In the genomic region with DNA sequence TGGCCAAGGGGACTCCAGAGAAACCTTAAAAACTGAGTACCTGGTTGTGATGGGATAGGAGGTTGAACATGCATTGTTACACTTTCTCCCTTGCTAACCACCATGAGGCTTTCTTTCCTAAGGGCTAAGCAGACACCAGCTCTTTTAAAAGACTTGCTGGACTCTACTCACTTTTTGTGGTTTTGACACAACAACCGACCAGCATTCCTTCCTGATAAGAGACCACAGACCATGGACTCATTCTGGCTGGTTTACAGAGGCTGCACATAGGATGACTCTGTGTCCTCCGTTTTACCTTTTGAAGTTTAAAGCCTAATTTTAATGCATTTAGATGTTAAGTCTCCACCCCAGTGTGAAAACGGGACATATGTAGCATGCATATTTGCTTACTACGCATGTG, we compare ENCODE assay signal across 29 cellular contexts.
DNase-seq lines count a peak whose midpoint lies in the region; ATAC-seq and TF ChIP-seq lines count a peak whose summit lies in the region.
"Had no signal": no experiment of that assay in that cellular context is flagged by ENCODE, and none has a peak within 500 bp of the region (broad histone marks: within the 10 kb centered on the region; RNA-seq: fewer than 3 reads in every experiment).

No MANE protein-coding gene starts in this region.

- no peak overlapping the region for H3K9ac ChIP-seq in GM23248
- H3K9ac ChIP-seq: BLaER1 treated with 17β-estradiol and CSF1 and Interleukin-3, amounts not matched to agents 10 nM and 100 nM had no signal

- no peaks in the 10 kb centered on the region for H3K36me3 ChIP-seq in tibial artery
- H3K36me3 ChIP-seq in GM23248 (ENCODE audit: low read depth), result no peaks in the 10 kb centered on the region
- H3K36me3 ChIP-seq: BLaER1 treated with 17β-estradiol and CSF1 and Interleukin-3, amounts not matched to agents 10 nM and 100 nM had no signal

- no peaks in the 10 kb centered on the region for H3K9me2 ChIP-seq in GM23248 (ENCODE audit: insufficient read depth)

- in situ Hi-C loops in astrocyte of the cerebellum (cut with HindIII; ENCODE audit: low sequenced_read_pairs), result no loop called here
- in situ Hi-C loops in GM23248 (cut with MboI), result no loop called here

- no peak overlapping the region for H2AFZ ChIP-seq in GM23248

- DNase-seq in EL (peak; percentile 19), NCI-H226 (peak; percentile 89), astrocyte of the cerebellum (ENCODE audit: low read depth) (peak; percentile 71), kidney glomerular epithelial cell (lab: John Stamatoyannopoulos, UW) (peak; percentile 46), tibial artery (no peak), GM23248 (no peak)
- DNase-seq in activated naive CD4-positive, alpha-beta T cell (lab: John Stamatoyannopoulos, UW), result no peak
- DNase-seq: activated CD4-positive, alpha-beta T cell treated with anti-CD3 and anti-CD28 coated beads for 1 hour; activated CD8-positive, alpha-beta T cell treated with anti-CD3 and anti-CD28 coated beads for 36 hours; anterior cingulate cortex; erythroblast; foreskin fibroblast; GOT3; HFFc6; kidney; naive thymus-derived CD8-positive, alpha-beta T cell; NCI-H1417; NCI-H2029; NCI-H526; nucleus accumbens; Right ventricle myocardium superior; stimulated activated CD4-positive, alpha-beta T cell treated with anti-CD3 and anti-CD28 coated beads, Interleukin-15, amount 100 ng/mL, for 24 hours; substantia nigra; T-helper 2 cell had no signal

- H3K4me3 ChIP-seq in astrocyte of the cerebellum (ENCODE audit: low read depth, low read length) (no peak overlapping the region), tibial artery (no peak overlapping the region), GM23248 (no peak overlapping the region)
- H3K4me3 ChIP-seq: BLaER1 treated with 17β-estradiol and CSF1 and Interleukin-3, amounts not matched to agents 10 nM and 100 nM had no signal

- no peaks in the 10 kb centered on the region for H3K79me2 ChIP-seq in GM23248 (ENCODE audit: insufficient read depth)

- no peak for ATAC-seq in GM19395 (IDR thresholded peaks at IDR 0.05; ENCODE audit: unreplicated experiment)
- ATAC-seq: activated CD8-positive, alpha-beta T cell treated with anti-CD3 and anti-CD28 coated beads for 36 hours; activated naive CD4-positive, alpha-beta T cell treated with anti-CD3 and anti-CD28 coated beads, Interleukin-2, amount 50 U/mL, for 72 hours; naive thymus-derived CD8-positive, alpha-beta T cell; SK-N-SH treated with all-trans-retinoic acid at 6 μM for 48 hours; stimulated activated memory B cell treated with anti-CD40 and anti-IgM and Interleukin-4, amounts not matched to agents 10 μg/mL and 1 μg/mL and 100 μg/mL, for 72 hours had no signal

- no peak overlapping the region for H3K4me2 ChIP-seq in GM23248 (ENCODE audit: unreplicated experiment)

- H3K9me3 ChIP-seq in tibial artery (no peaks in the 10 kb centered on the region), GM23248 (ENCODE audit: low read depth) (no peaks in the 10 kb centered on the region)
- H3K9me3 ChIP-seq: BLaER1 treated with 17β-estradiol and CSF1 and Interleukin-3, amounts not matched to agents 10 nM and 100 nM had no signal

- no peak overlapping the region for H3K27ac ChIP-seq in tibial artery
- H3K27ac ChIP-seq in GM23248, result no peak overlapping the region
- H3K27ac ChIP-seq: BLaER1 treated with 17β-estradiol and CSF1 and Interleukin-3, amounts not matched to agents 10 nM and 100 nM had no signal

- no peaks in the 10 kb centered on the region for H4K20me1 ChIP-seq in GM23248 (ENCODE audit: insufficient read depth)
- H4K20me1 ChIP-seq: BLaER1 treated with 17β-estradiol and CSF1 and Interleukin-3, amounts not matched to agents 10 nM and 100 nM had no signal

- intact Hi-C loops in tibial artery (cut with DNase I; ENCODE audit: low total_unique reads), result no loop called here

- TF ChIP-seq CTCF in astrocyte of the cerebellum (IDR thresholded peaks at IDR 0.05; ENCODE audit: low read depth, low read length, missing control alignments) (no peak), tibial artery (IDR thresholded peaks at IDR 0.05) (no peak)

- no peaks in the 10 kb centered on the region for H3K27me3 ChIP-seq in tibial artery
- H3K27me3 ChIP-seq in GM23248 (replicated peaks; ENCODE audit: insufficient read depth), result no peaks in the 10 kb centered on the region
- H3K27me3 ChIP-seq: BLaER1 treated with 17β-estradiol and CSF1 and Interleukin-3, amounts not matched to agents 10 nM and 100 nM had no signal

- no peaks in the 10 kb centered on the region for H3K4me1 ChIP-seq in tibial artery
- no peaks in the 10 kb centered on the region for H3K4me1 ChIP-seq in GM23248 (ENCODE audit: insufficient read depth)

- no peaks in the 10 kb centered on the region for H3F3A ChIP-seq in GM23248 (ENCODE audit: insufficient read depth)

- 27 to 28% methylated on average over 4 of the region's 4 CpGs for WGBS in GM23248 (ENCODE audit: low coverage in 1 of 2, low lambda C conversion rate in 2 of 2, missing lambda C conversion rate in 2 of 2), 2 experiments

Comparison
In these comparisons a context has a peak if more than half of its experiments do, and no peak if none do; other contexts are left out.
1. DNase-seq: peak in EL (single experiment), NCI-H226 (single experiment), astrocyte of the cerebellum (single experiment) and kidney glomerular epithelial cell (single experiment); none in activated naive CD4-positive, alpha-beta T cell (0 of 4), tibial artery (0 of 2) and GM23248 (single experiment).